1 cellular context compared by ENCODE assay signal in genomic region chr1:56029329-56030003, GRCh38.
TF ChIP-seq lines count a peak whose summit lies in the region.

No MANE protein-coding gene starts in this region.

TF ChIP-seq in SK-N-SH treated with all-trans-retinoic acid at 6 μM for 48 hours, 23 proteins besides CTCF, POLR2A, EP300 and RAD21 (continued from another document):
- TF ChIP-seq PATZ1 (CRISPR knock-in tag; IDR thresholded peaks at IDR 0.05; ENCODE audit: borderline replicate concordance) (no peak), ARNTL (CRISPR knock-in tag; IDR thresholded peaks at IDR 0.05; ENCODE audit: borderline replicate concordance, low read depth) (no peak), ISL1 (CRISPR knock-in tag; IDR thresholded peaks at IDR 0.05) (no peak), PPARA (CRISPR knock-in tag; IDR thresholded peaks at IDR 0.05; ENCODE audit: borderline replicate concordance) (no peak)
